In the genomic region with DNA sequence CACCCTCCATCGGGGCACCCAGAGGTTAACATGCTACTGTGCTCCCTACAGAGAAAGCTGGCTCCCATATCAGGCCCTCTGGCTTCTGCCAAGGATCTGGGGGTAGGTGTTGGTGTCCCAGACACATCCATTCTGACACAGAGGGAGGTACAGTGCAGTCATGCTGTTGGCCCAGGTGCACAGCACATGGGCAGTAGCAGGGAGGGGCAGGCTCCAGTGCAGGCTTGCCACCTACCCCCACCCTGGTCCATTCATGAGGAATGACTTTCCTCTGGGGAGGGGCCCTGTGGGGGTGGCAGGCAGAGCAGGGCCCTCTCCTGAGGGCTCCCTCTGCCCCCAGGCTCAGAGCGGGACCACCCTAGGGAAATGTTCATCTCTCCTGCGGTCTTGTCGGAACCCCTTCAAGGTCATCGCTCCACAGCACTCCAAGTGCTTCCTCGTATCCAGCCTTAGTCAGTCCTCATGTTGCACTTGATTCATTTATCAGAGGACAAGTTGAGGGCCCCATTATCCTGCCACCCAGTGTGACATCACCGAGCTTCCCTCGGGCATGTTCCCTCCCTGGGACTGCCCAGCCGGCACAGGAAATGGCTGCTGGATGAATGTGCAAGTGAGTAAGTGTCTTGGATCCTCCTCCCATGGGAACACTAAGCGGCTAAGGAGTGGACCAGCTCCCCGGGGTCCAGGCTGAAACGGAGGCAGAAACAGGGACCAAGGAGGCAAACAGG, we compare ENCODE assay signal across 9 cellular contexts. TPM values are rescaled to one million over a fixed set of nuclear protein-coding genes. Genes with fewer than 3 reads are reported as not detected.
DNase-seq lines count a peak whose midpoint lies in the region; ATAC-seq and TF ChIP-seq lines count a peak whose summit lies in the region.
"Had no signal": no experiment of that assay in that cellular context is flagged by ENCODE, and none has a peak within 500 bp of the region (broad histone marks: within the 10 kb centered on the region; RNA-seq: fewer than 3 reads in every experiment).

No MANE protein-coding gene starts in this region.

- H3K4me1 Mint-ChIP-seq in effector memory CD8-positive, alpha-beta T cell (ENCODE audit: low read depth in 2 of 2) = peaks cover 31 to 37% of the 10 kb centered on the region in 2 donors

- intact Hi-C loops in prostate gland (cut with DNase I) = no loop called here

- no peaks in the 10 kb centered on the region for H3K9me3 ChIP-seq in prostate gland

- peak overlapping the region; percentile 69 to 90 for H3K27ac Mint-ChIP-seq in effector memory CD8-positive, alpha-beta T cell

- no peak for TF ChIP-seq CTCF in prostate gland (IDR thresholded peaks at IDR 0.05)

- no peak for ATAC-seq in effector memory CD8-positive, alpha-beta T cell (replicated peaks)
- ATAC-seq in HG03135 (IDR thresholded peaks at IDR 0.05; ENCODE audit: unreplicated experiment) = no peak
- ATAC-seq in GM21825 (IDR thresholded peaks at IDR 0.05; ENCODE audit: unreplicated experiment) = no peak

- H3K36me3 Mint-ChIP-seq in effector memory CD8-positive, alpha-beta T cell (ENCODE audit: insufficient read depth) = peaks cover 28% of the 10 kb centered on the region

- no peak for TF ChIP-seq POLR2A in prostate gland (IDR thresholded peaks at IDR 0.05)

- no peak overlapping the region for H3K27ac ChIP-seq in prostate gland

- H3K9me3 Mint-ChIP-seq in effector memory CD8-positive, alpha-beta T cell = no peaks in the 10 kb centered on the region
- H3K9me3 Mint-ChIP-seq: stimulated activated naive CD8-positive, alpha-beta T cell treated with anti-CD3 and anti-CD28 coated beads, Interleukin-15, Interleukin-2, amounts not matched to agents 100 ng/mL and 50 ng/mL, for 24 hours had no signal

- no peaks in the 10 kb centered on the region for H3K4me1 ChIP-seq in prostate gland (replicated peaks)

- H3K4me3 ChIP-seq in prostate gland = no peak overlapping the region

- DNase-seq in AG08395 (ENCODE audit: low spot score) = peak; percentile 98
- DNase-seq in M059J (ENCODE audit: low read depth) = peak; percentile 97
- no peak for DNase-seq in effector memory CD8-positive, alpha-beta T cell
- DNase-seq in midbrain (lab: John Stamatoyannopoulos, UW) = peak; percentile 43
- DNase-seq in activated naive CD4-positive, alpha-beta T cell (lab: John Stamatoyannopoulos, UW) = no peak
- no peak for DNase-seq in prostate gland (ENCODE audit: low spot score)

- WGBS in prostate gland = 62% methylated on average over 12 of the region's 12 CpGs

- H3K27me3 Mint-ChIP-seq in effector memory CD8-positive, alpha-beta T cell = no peaks in the 10 kb centered on the region
- H3K27me3 Mint-ChIP-seq: stimulated activated naive CD8-positive, alpha-beta T cell treated with anti-CD3 and anti-CD28 coated beads, Interleukin-15, Interleukin-2, amounts not matched to agents 100 ng/mL and 50 ng/mL, for 24 hours had no signal

- no peak overlapping the region for H3K4me3 Mint-ChIP-seq in effector memory CD8-positive, alpha-beta T cell
- H3K4me3 Mint-ChIP-seq: stimulated activated naive CD8-positive, alpha-beta T cell treated with anti-CD3 and anti-CD28 coated beads, Interleukin-15, Interleukin-2, amounts not matched to agents 100 ng/mL and 50 ng/mL, for 24 hours had no signal

- peaks cover 1 to 8% of the 10 kb centered on the region in 2 donors for H3K36me3 ChIP-seq in prostate gland

- no peaks in the 10 kb centered on the region for H3K27me3 ChIP-seq in prostate gland (replicated peaks; ENCODE audit: insufficient read depth)

RNA-seq across cellular contexts. Expression of a gene that starts 10.0 kb away (rescaled TPM):
- total RNA-seq in M059J (2014; rRNA removed; shearing (Covaris generic)) = 9.6 and 14.0 TPM in 2 replicates
- total RNA-seq in prostate gland = 10 to 100 TPM in 1 of 2 donors, 1 to 10 TPM in 1; 9.1 to 34.0 TPM

RNA-seq across cellular contexts. Expression of a gene that starts 50.7 kb away (rescaled TPM):
- total RNA-seq in M059J (2014; rRNA removed; shearing (Covaris generic)) = 590 and 1,001 TPM in 2 replicates
- total RNA-seq in prostate gland = 1,000 to 10,000 TPM; 1,249 to 2,015 TPM

Comparison
In these comparisons a context has a peak if more than half of its experiments do, and no peak if none do; other contexts are left out.
1. DNase-seq: peak in AG08395 (single experiment), M059J (single experiment) and midbrain (single experiment); none in effector memory CD8-positive, alpha-beta T cell (0 of 3), activated naive CD4-positive, alpha-beta T cell (0 of 4) and prostate gland (single experiment).